ENCODE assay signal across 9 cellular contexts in the genomic region with DNA sequence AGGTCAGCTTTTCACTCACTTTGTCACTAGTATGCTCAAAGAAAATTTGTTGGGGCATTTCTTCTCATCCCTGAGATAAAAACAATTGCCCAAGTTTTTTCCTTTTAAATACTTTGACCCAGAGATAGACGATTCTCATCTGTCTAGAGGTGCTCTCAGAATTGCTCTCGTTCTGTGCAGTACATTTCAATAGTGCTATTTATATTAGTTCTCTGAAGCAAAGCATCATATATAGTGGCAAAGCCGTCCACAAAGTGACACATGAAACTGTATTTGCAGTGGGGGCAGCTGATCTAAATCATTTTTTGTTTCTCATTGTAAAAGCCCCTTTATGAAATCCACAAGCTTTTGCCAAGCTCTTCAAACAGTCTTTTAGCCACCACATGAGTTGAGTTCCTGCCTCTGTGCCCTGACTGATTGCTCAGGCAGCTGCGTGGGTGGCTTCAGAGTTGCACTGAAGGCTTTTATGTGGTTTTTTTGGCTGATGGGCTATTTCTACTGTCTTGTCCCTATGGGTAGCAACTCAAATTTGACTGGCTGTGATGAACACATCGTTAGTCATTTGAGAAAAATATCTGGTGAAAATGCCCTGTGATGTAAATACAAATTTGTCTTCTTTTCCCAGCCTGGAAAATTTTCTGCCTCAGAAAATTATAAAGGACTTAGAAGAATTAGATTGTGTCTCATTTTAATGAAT.
DNase-seq lines count a peak whose midpoint lies in the region; ATAC-seq lines count a peak whose summit lies in the region.
"Had no signal": no experiment of that assay in that cellular context is flagged by ENCODE, and none has a peak within 500 bp of the region (broad histone marks: within the 10 kb centered on the region; RNA-seq: fewer than 3 reads in every experiment).

No MANE protein-coding gene starts in this region.

- DNase-seq in activated effector memory CD4-positive, alpha-beta T cell treated with anti-CD3 and anti-CD28 coated beads, Interleukin-2, amount 50 U/mL, for 16 hours = peak; percentile 83
- no peak for DNase-seq in activated effector memory CD4-positive, alpha-beta T cell treated with Interleukin-2 at 50 U/mL for 16 hours
- DNase-seq in activated CD8-positive, alpha-beta memory T cell treated with anti-CD3 and anti-CD28 coated beads for 24 hours = peak; percentile 83
- peak; percentile 82 for DNase-seq in iris pigment epithelial cell (ENCODE audit: low read depth)
- no peak for DNase-seq in NCI-H2107 treated with DMSO at 0.1 percent for 48 hours (lab: John Stamatoyannopoulos, UW; ENCODE audit: unreplicated experiment)
- no peak for DNase-seq in natural killer cell treated with Interleukin-12 subunit alpha and Interleukin-12 subunit beta and Interleukin-15 and Interleukin-18, amount 100 ng/mL, for 72 hours (ENCODE audit: low spot score)
- DNase-seq in NCI-H446 treated with DMSO at 0.1 percent for 48 hours (lab: John Stamatoyannopoulos, UW) = no peak

- H3K27me3 Mint-ChIP-seq in natural killer cell treated with Interleukin-12 subunit alpha and Interleukin-12 subunit beta and Interleukin-15 and Interleukin-18, amount 100 ng/mL, for 72 hours = peaks cover 6 to 17% of the 10 kb centered on the region in 2 donors

- peak; percentile 97 for ATAC-seq in HG03442 (IDR thresholded peaks at IDR 0.05; ENCODE audit: unreplicated experiment)
- ATAC-seq in natural killer cell treated with Interleukin-12 subunit alpha and Interleukin-12 subunit beta and Interleukin-15 and Interleukin-18, amount 100 ng/mL, for 72 hours = no peak
- ATAC-seq: A549 had no signal

- no peaks in the 10 kb centered on the region for H3K36me3 Mint-ChIP-seq in natural killer cell treated with Interleukin-12 subunit alpha and Interleukin-12 subunit beta and Interleukin-15 and Interleukin-18, amount 100 ng/mL, for 72 hours

- no peak overlapping the region for H3K4me3 Mint-ChIP-seq in natural killer cell treated with Interleukin-12 subunit alpha and Interleukin-12 subunit beta and Interleukin-15 and Interleukin-18, amount 100 ng/mL, for 72 hours

- H3K27ac Mint-ChIP-seq in natural killer cell treated with Interleukin-12 subunit alpha and Interleukin-12 subunit beta and Interleukin-15 and Interleukin-18, amount 100 ng/mL, for 72 hours = no peak overlapping the region

- H3K9me3 Mint-ChIP-seq in natural killer cell treated with Interleukin-12 subunit alpha and Interleukin-12 subunit beta and Interleukin-15 and Interleukin-18, amount 100 ng/mL, for 72 hours = no peaks in the 10 kb centered on the region

- no peaks in the 10 kb centered on the region for H3K4me1 Mint-ChIP-seq in natural killer cell treated with Interleukin-12 subunit alpha and Interleukin-12 subunit beta and Interleukin-15 and Interleukin-18, amount 100 ng/mL, for 72 hours (ENCODE audit: low read depth in 2 of 2)

Comparison
In these comparisons a context has a peak if more than half of its experiments do, and no peak if none do; other contexts are left out.
1. DNase-seq: peak in activated effector memory CD4-positive, alpha-beta T cell treated with anti-CD3 and anti-CD28 coated beads, Interleukin-2, amount 50 U/mL, for 16 hours (single experiment), activated CD8-positive, alpha-beta memory T cell treated with anti-CD3 and anti-CD28 coated beads for 24 hours (single experiment) and iris pigment epithelial cell (single experiment); none in activated effector memory CD4-positive, alpha-beta T cell treated with Interleukin-2 at 50 U/mL for 16 hours (single experiment), NCI-H2107 treated with DMSO at 0.1 percent for 48 hours (single experiment), natural killer cell treated with Interleukin-12 subunit alpha and Interleukin-12 subunit beta and Interleukin-15 and Interleukin-18, amount 100 ng/mL, for 72 hours (single experiment) and NCI-H446 treated with DMSO at 0.1 percent for 48 hours (single experiment).